ENCODE assay signal across 8 cellular contexts in the genomic region with DNA sequence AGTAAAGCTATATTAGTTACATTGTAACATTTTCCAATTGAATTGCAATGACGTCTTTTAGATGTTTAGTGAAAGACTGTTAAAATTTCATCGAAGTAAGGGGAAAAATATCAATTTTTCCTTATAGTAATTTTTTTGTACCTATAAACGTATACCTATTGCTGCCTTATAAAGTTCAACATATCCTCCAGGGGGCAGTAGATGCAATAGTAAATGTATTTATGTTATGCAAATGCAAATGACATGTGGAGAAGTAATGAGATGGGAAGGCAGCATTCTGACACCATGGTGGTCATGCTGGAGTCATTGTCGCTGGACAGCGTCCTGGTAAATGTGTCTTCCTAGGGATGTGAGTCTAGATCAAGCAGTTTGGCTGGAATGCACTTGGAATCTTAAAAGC. TPM values are rescaled to one million over a fixed set of nuclear protein-coding genes. Genes with fewer than 3 reads are reported as not detected.
DNase-seq lines count a peak whose midpoint lies in the region; ATAC-seq and TF ChIP-seq lines count a peak whose summit lies in the region.

No MANE protein-coding gene starts in this region.

- no peaks in the 10 kb centered on the region for H3K4me1 Mint-ChIP-seq in stimulated activated naive CD8-positive, alpha-beta T cell treated with anti-CD3 and anti-CD28 coated beads, Interleukin-15, amount 100 ng/mL, for 72 hours
- no peaks in the 10 kb centered on the region for H3K4me1 Mint-ChIP-seq in osteocyte (ENCODE audit: unreplicated experiment)

- TF ChIP-seq POLR2A in testis (IDR thresholded peaks at IDR 0.05), result no peak

- 48 to 49% methylated on average over 5 of the region's 5 CpGs for WGBS in testis, 2 donors

- H3K27ac Mint-ChIP-seq in stimulated activated naive CD8-positive, alpha-beta T cell treated with anti-CD3 and anti-CD28 coated beads, Interleukin-15, amount 100 ng/mL, for 72 hours, result no peak overlapping the region
- H3K27ac Mint-ChIP-seq in osteocyte (ENCODE audit: unreplicated experiment), result no peak overlapping the region

- H3K4me1 ChIP-seq in testis, result no peaks in the 10 kb centered on the region

- no peak overlapping the region for H3K4me3 Mint-ChIP-seq in stimulated activated naive CD8-positive, alpha-beta T cell treated with anti-CD3 and anti-CD28 coated beads, Interleukin-15, amount 100 ng/mL, for 72 hours
- no peak overlapping the region for H3K4me3 Mint-ChIP-seq in osteocyte (ENCODE audit: unreplicated experiment)

- H3K27me3 Mint-ChIP-seq in stimulated activated naive CD8-positive, alpha-beta T cell treated with anti-CD3 and anti-CD28 coated beads, Interleukin-15, amount 100 ng/mL, for 72 hours, result peaks cover 14% of the 10 kb centered on the region
- peaks cover 2% of the 10 kb centered on the region for H3K27me3 Mint-ChIP-seq in osteocyte (ENCODE audit: unreplicated experiment)

- no peaks in the 10 kb centered on the region for H3K36me3 Mint-ChIP-seq in osteocyte (ENCODE audit: unreplicated experiment)

- no peaks in the 10 kb centered on the region for H3K27me3 ChIP-seq in testis

- H3K4me3 ChIP-seq in epithelial cell of esophagus (ENCODE audit: low read length), result no peak overlapping the region
- no peak overlapping the region for H3K4me3 ChIP-seq in testis

- intact Hi-C loops in testis (cut with DNase I; ENCODE audit: low total_unique reads), result no loop called here

- H3K9me3 Mint-ChIP-seq in stimulated activated naive CD8-positive, alpha-beta T cell treated with anti-CD3 and anti-CD28 coated beads, Interleukin-15, amount 100 ng/mL, for 72 hours, result peaks cover 0 to 2% of the 10 kb centered on the region in 2 donors
- peaks cover under 1% of the 10 kb centered on the region for H3K9me3 Mint-ChIP-seq in osteocyte (ENCODE audit: unreplicated experiment)

- H3K36me3 ChIP-seq in testis (ENCODE audit: low read depth, missing control alignments), result no peaks in the 10 kb centered on the region

- H3K9me3 ChIP-seq in testis, result no peaks in the 10 kb centered on the region

- H3K27ac ChIP-seq in testis, result no peak overlapping the region

- ATAC-seq in stimulated activated naive CD8-positive, alpha-beta T cell treated with anti-CD3 and anti-CD28 coated beads, Interleukin-15, amount 100 ng/mL, for 72 hours, result peak; percentile 57
- ATAC-seq in stimulated activated naive CD8-positive, alpha-beta T cell treated with anti-CD3 and anti-CD28 coated beads, Interleukin-15, Interleukin-2, amounts not matched to agents 100 U/mL and 50 U/mL, for 24 hours, result no peak

- peak in 1 of 2 donors; percentile 3 for DNase-seq in stimulated activated naive CD8-positive, alpha-beta T cell treated with anti-CD3 and anti-CD28 coated beads, Interleukin-15, amount 100 ng/mL, for 72 hours
- no peak for DNase-seq in stimulated activated naive CD8-positive, alpha-beta T cell treated with anti-CD3 and anti-CD28 coated beads, Interleukin-15, Interleukin-2, amounts not matched to agents 100 U/mL and 50 U/mL, for 24 hours
- peak; percentile 6 for DNase-seq in HPDE6-E6E7 (ENCODE audit: extremely low spot score)
- peak; percentile 84 for DNase-seq in OCI-M1 (lab: John Stamatoyannopoulos, UW)
- DNase-seq in epithelial cell of esophagus (ENCODE audit: low read depth), result peak; percentile 77
- DNase-seq in osteocyte (ENCODE audit: extremely low spot score, unreplicated experiment), result no peak
- no peak for DNase-seq in testis
- no peak for DNase-seq in stimulated activated CD4-positive, alpha-beta T cell treated with anti-CD3 and anti-CD28 coated beads, Interleukin-2, amount 100 ng/mL, for 24 hours

- TF ChIP-seq CTCF in epithelial cell of esophagus (IDR thresholded peaks at IDR 0.05; ENCODE audit: insufficient read depth, low read depth, low read length, missing control alignments) (peak; percentile 53), osteocyte (IDR thresholded peaks at IDR 0.05) (peak; percentile 58), testis (IDR thresholded peaks at IDR 0.05) (peak in 1 of 3 experiments; percentile 37)

RNA-seq across cellular contexts. Expression of a gene that starts 38.7 kb away (rescaled TPM):
- 0.89 and 1.1 TPM in 2 replicates for total RNA-seq in osteocyte
- total RNA-seq in testis, result under 1 TPM; 0.19 to 0.24 TPM
- 0.76 TPM for polyA plus RNA-seq in testis (ENCODE audit: insufficient read depth, low read depth, low replicate concordance)

Comparison
In these comparisons a context has a peak if more than half of its experiments do, and no peak if none do; other contexts are left out.
1. DNase-seq: peak in HPDE6-E6E7 (single experiment), OCI-M1 (single experiment) and epithelial cell of esophagus (single experiment); none in stimulated activated naive CD8-positive, alpha-beta T cell treated with anti-CD3 and anti-CD28 coated beads, Interleukin-15, Interleukin-2, amounts not matched to agents 100 U/mL and 50 U/mL, for 24 hours (single experiment), osteocyte (single experiment), testis (single experiment) and stimulated activated CD4-positive, alpha-beta T cell treated with anti-CD3 and anti-CD28 coated beads, Interleukin-2, amount 100 ng/mL, for 24 hours (0 of 2).